In the genomic region with DNA sequence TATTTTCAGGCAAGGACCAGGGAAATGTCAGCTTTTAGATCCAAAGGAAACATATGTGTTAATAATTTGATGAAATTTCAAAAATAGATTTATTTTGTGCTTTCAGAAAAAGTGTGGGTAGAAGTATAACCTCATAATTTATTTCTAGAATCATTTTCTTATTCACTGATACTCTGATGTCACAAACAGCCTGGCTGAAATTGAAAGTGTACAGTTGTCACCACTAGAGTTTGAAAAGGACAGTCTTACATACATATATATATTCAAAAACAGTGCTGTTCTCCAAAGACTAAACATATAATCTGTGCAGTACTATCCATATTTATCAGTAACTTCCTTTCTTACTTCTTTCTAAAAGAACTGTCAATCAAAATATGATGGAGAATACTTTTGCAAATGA, we compare ENCODE assay signal across 28 cellular contexts.
DNase-seq lines count a peak whose midpoint lies in the region; ATAC-seq and TF ChIP-seq lines count a peak whose summit lies in the region.
"Had no signal": no experiment of that assay in that cellular context is flagged by ENCODE, and none has a peak within 500 bp of the region (broad histone marks: within the 10 kb centered on the region; RNA-seq: fewer than 3 reads in every experiment).

No MANE protein-coding gene starts in this region.

- H3K36me3 ChIP-seq in PC-3 (ENCODE audit: low read depth, low read length): no peaks in the 10 kb centered on the region
- H3K36me3 ChIP-seq: BLaER1 treated with 17β-estradiol and CSF1 and Interleukin-3, amounts not matched to agents 10 nM and 100 nM; SJSA1 had no signal

- no peak overlapping the region for H2AFZ ChIP-seq in PC-3 (ENCODE audit: low read length)
- H2AFZ ChIP-seq: GM23248, PC-9 had no signal

- ATAC-seq in HG03520 (IDR thresholded peaks at IDR 0.05; ENCODE audit: unreplicated experiment) (peak; percentile 46), PC-3 (no peak)
- ATAC-seq: A549, GM12878, K562, Right ventricle myocardium inferior had no signal

- H3F3A ChIP-seq in PC-3 (ENCODE audit: low read length, unreplicated experiment): no peaks in the 10 kb centered on the region

- H3K4me1 ChIP-seq in PC-3 (ENCODE audit: insufficient read depth, low read length): peaks cover 21% of the 10 kb centered on the region
- H3K4me1 ChIP-seq: BLaER1 treated with 17β-estradiol and CSF1 and Interleukin-3, amounts not matched to agents 10 nM and 100 nM; SJSA1 had no signal

- no peaks in the 10 kb centered on the region for H3K9me3 ChIP-seq in PC-3 (ENCODE audit: low read length)
- H3K9me3 ChIP-seq: A549; BLaER1 treated with 17β-estradiol and CSF1 and Interleukin-3, amounts not matched to agents 10 nM and 100 nM; SJSA1 had no signal

- H3K4me3 ChIP-seq in PC-3 (ENCODE audit: low read length): no peak overlapping the region
- H3K4me3 ChIP-seq: A549; BLaER1 treated with 17β-estradiol and CSF1 and Interleukin-3, amounts not matched to agents 10 nM and 100 nM; GM12878; GM23248; K562; PC-9; SJSA1 had no signal

- H3K79me2 ChIP-seq in PC-3 (ENCODE audit: low read length): no peaks in the 10 kb centered on the region

- H3K27ac ChIP-seq in PC-3 (ENCODE audit: low read length): no peak overlapping the region
- H3K27ac ChIP-seq: A549; BLaER1 treated with 17β-estradiol and CSF1 and Interleukin-3, amounts not matched to agents 10 nM and 100 nM; GM23248; PC-9; SJSA1 had no signal

- H3K9ac ChIP-seq in PC-3 (ENCODE audit: low read length): no peak overlapping the region
- H3K9ac ChIP-seq: BLaER1 treated with 17β-estradiol and CSF1 and Interleukin-3, amounts not matched to agents 10 nM and 100 nM; GM23248 had no signal

- BruUV-seq in PC-3 (replicated peaks; lab: Mats Ljungman, UMichigan): no TSS peak

- DNase-seq in GM20000 (ENCODE audit: low spot score) (peak; percentile 4), HEK293T (ENCODE audit: extremely low spot score) (no peak), kidney tubule cell (ENCODE audit: low spot score) (no peak), dermis blood vessel endothelial cell (no peak), occipital lobe (lab: John Stamatoyannopoulos, UW) (no peak), PC-3 (no peak)
- DNase-seq: AML-193; CD4-positive, alpha-beta memory T cell; COR-L47; DMS53; GM23248; H7; MV-4-11; NCI-H1105; NCI-H1436 treated with DMSO at 0.1 percent for 48 hours; NCI-H187 treated with DMSO at 0.1 percent for 48 hours; NCI-H2171 treated with DMSO at 0.1 percent for 48 hours; NCI-H524 treated with DMSO at 0.1 percent for 48 hours; NCI-H774; NK-92 treated with Interleukin-12 subunit alpha and Interleukin-12 subunit beta, amount 100 ng/mL, for 24 hours; PC-9 had no signal

- CTCF ChIA-PET in HEK293T (lab: Yijun Ruan, JAX): no interaction called here
- CTCF ChIA-PET in PC-3 (lab: Charles Lee): no interaction called here

- intact Hi-C loops in PC-3 (cut with micrococcal nuclease): no loop called here

- no peaks in the 10 kb centered on the region; the same call in 1 of the 2 replicates for H3K9me2 ChIP-seq in PC-3 (replicated peaks; ENCODE audit: low read length)

- no peaks in the 10 kb centered on the region for H4K20me1 ChIP-seq in PC-3 (ENCODE audit: low read length)
- H4K20me1 ChIP-seq: BLaER1 treated with 17β-estradiol and CSF1 and Interleukin-3, amounts not matched to agents 10 nM and 100 nM had no signal

- TF ChIP-seq CTCF in GM20000 (IDR thresholded peaks at IDR 0.05; ENCODE audit: extremely low read depth, missing control alignments): no peak
- TF ChIP-seq CTCF in PC-3 (conservative IDR thresholded peaks at IDR 0.05; ENCODE audit: low read depth, low read length): no peak

- no peaks in the 10 kb centered on the region for H3K27me3 ChIP-seq in PC-3 (ENCODE audit: low read length)
- H3K27me3 ChIP-seq: BLaER1 treated with 17β-estradiol and CSF1 and Interleukin-3, amounts not matched to agents 10 nM and 100 nM; SJSA1 had no signal

- no peak overlapping the region for H3K4me2 ChIP-seq in PC-3 (ENCODE audit: low read length)
- H3K4me2 ChIP-seq: A549; BLaER1 treated with 17β-estradiol and CSF1 and Interleukin-3, amounts not matched to agents 10 nM and 100 nM; PC-9 had no signal

- POLR2A ChIA-PET in HEK293T (lab: Yijun Ruan, JAX): no interaction called here
- POLR2A ChIA-PET in PC-3 (lab: Charles Lee; ENCODE audit: unreplicated experiment): no interaction called here

TF ChIP-seq in HEK293T, 16 proteins besides CTCF, POLR2A, EP300 and RAD21:
- TF ChIP-seq L3MBTL2 (conservative IDR thresholded peaks at IDR 0.05): no peak
- TF ChIP-seq, protein P1, sequence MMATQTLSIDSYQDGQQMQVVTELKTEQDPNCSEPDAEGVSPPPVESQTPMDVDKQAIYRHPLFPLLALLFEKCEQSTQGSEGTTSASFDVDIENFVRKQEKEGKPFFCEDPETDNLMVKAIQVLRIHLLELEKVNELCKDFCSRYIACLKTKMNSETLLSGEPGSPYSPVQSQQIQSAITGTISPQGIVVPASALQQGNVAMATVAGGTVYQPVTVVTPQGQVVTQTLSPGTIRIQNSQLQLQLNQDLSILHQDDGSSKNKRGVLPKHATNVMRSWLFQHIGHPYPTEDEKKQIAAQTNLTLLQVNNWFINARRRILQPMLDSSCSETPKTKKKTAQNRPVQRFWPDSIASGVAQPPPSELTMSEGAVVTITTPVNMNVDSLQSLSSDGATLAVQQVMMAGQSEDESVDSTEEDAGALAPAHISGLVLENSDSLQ (IDR thresholded peaks at IDR 0.05): 0 out of 2 replicates have a peak, but pooled peaks have one; percentile 14
